8 cellular contexts compared by ENCODE assay signal in the genomic region with DNA sequence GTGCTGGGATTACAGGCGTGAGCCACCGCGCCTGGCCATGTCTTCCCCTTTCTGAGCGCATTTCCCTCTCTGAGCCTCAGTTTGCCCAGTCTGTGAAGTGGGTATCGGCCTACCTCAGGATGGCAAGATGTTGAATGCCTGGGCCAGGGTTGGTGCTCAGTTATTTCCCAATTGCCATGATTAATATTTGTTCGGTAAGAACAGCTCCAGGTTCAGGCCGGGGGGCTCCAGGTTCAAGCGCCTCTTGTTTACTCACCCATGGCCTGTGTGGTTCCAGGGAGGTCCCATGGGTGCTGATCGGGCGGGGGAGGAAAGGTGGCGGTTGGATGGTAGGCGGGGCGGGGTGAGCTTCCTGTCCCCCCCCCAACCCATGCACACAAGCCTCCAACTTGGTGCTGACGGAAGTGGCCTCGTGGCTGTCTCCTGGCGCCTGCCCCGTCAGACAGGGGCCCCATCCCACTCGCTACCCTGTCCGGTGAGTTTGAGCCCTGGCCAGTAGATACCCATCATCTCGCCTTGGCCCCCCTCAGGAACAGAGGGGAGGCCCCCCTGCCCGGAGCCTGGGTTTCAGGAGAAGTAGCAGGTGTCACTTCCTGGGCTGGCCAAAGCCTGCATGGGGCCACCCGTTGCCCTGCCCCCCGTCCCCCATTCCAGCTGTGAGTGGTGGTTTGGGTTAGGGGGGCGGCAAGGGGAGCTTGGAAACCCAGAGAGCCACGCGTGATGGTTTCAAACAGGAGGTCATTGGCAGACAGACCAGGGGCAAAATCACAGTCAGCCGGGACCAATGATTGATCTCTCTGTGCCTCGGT. TPM values are rescaled to one million over a fixed set of nuclear protein-coding genes. Genes with fewer than 3 reads are reported as not detected.
DNase-seq lines count a peak whose midpoint lies in the region; ATAC-seq lines count a peak whose summit lies in the region.

FCHO1 (plus strand) TSS at position 375 of the 809 bp plus-strand sequence. CDS start 3,688 bp downstream, outside the sequence.

- H3K4me1 ChIP-seq in HAP-1: no peaks in the 10 kb centered on the region

- no peaks in the 10 kb centered on the region for H3K9me3 ChIP-seq in HAP-1

- no peaks in the 10 kb centered on the region for H3K27me3 ChIP-seq in HAP-1 (ENCODE audit: low read depth)

- no peak within 1 kb of the TSS for H3K4me3 ChIP-seq in HAP-1

- intact Hi-C loops in cardiac septum (cut with DNase I): no loop called here

- H3K36me3 ChIP-seq in HAP-1 (replicated peaks): no peaks in the 10 kb centered on the region

- DNase-seq in NAMALWA (ENCODE audit: low spot score) (peak; percentile 90), cardiac septum (ENCODE audit: low spot score) (peak; percentile 83), dermis blood vessel endothelial cell (no peak), AG20443 (ENCODE audit: low spot score) (no peak), HAP-1 (ENCODE audit: low spot score in 2 of 2) (no peak)
- DNase-seq in activated CD8-positive, alpha-beta memory T cell treated with anti-CD3 and anti-CD28 coated beads, Interleukin-2, amount 50 U/mL, for 24 hours (ENCODE audit: extremely low read depth): peak; percentile 68
- DNase-seq in stimulated activated CD8-positive, alpha-beta memory T cell treated with anti-CD3 and anti-CD28 coated beads, Interleukin-12 subunit alpha, Interleukin-12 subunit beta, amount 100 ng/mL, for 1 hour (ENCODE audit: low read depth): peak; percentile 84

- in situ Hi-C loops in HAP-1 (cut with MboI; ENCODE audit: low sequenced_read_pairs): no loop called here

- ATAC-seq in GM19025 (IDR thresholded peaks at IDR 0.05; ENCODE audit: low read depth, unreplicated experiment): peak; percentile 33

RNA-seq across cellular contexts. Expression of gene FCHO1, which starts in this region (rescaled TPM):
- total RNA-seq in cardiac septum: 1.0 TPM
- total RNA-seq in dermis blood vessel endothelial cell: 0.51 and 0.56 TPM in 2 replicates

Comparison
In these comparisons a context has a peak if more than half of its experiments do, and no peak if none do; other contexts are left out.
1. DNase-seq: peak in NAMALWA (single experiment), activated CD8-positive, alpha-beta memory T cell treated with anti-CD3 and anti-CD28 coated beads, Interleukin-2, amount 50 U/mL, for 24 hours (single experiment), cardiac septum (single experiment) and stimulated activated CD8-positive, alpha-beta memory T cell treated with anti-CD3 and anti-CD28 coated beads, Interleukin-12 subunit alpha, Interleukin-12 subunit beta, amount 100 ng/mL, for 1 hour (single experiment); none in dermis blood vessel endothelial cell (single experiment), AG20443 (single experiment) and HAP-1 (0 of 2).